ENCODE assay signal across 2 cellular contexts in the genomic region with DNA sequence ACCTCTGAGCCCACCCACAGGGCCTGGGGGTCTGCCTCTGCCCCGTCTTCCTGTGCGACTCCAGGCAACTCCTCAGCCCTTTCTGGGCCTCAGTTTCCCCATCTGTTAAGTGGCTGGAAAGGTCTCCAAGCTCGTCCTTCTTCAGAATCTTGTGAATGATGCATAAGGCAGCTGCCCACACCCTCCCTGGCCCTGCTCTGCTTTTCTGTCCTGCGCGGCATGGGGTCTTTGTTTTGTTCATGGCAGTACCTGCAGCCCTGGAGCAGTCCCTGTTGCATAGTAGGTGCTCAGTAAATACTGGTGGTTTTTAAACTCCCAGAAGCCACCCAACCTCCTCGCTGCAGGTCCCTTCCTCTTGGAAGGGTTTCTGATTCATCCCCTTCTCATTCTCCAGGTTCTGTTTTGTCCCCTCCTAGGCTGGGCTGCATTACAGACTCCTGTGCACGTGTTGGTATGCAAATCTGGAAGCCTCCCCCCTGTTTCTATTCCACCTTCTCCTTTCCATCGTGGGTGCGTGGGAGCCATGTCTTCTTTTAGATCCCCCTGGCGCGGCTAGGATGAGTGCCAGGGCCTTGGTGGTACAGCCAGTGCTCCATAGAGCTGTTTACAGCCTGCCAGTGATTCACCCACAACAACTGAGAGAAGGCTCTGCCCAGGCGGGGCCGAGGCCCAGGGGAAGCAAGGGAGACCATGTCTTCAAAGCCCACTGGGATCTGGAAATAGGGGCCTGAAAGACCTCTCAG.
TF ChIP-seq lines count a peak whose summit lies in the region.

No MANE protein-coding gene starts in this region.

TF ChIP-seq in SK-N-SH, 30 proteins besides CTCF, POLR2A, EP300 and RAD21 (continued from another document):
- TF ChIP-seq, protein P1, sequence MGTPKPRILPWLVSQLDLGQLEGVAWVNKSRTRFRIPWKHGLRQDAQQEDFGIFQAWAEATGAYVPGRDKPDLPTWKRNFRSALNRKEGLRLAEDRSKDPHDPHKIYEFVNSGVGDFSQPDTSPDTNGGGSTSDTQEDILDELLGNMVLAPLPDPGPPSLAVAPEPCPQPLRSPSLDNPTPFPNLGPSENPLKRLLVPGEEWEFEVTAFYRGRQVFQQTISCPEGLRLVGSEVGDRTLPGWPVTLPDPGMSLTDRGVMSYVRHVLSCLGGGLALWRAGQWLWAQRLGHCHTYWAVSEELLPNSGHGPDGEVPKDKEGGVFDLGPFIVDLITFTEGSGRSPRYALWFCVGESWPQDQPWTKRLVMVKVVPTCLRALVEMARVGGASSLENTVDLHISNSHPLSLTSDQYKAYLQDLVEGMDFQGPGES (IDR thresholded peaks at IDR 0.05; ENCODE audit: low read depth, low read length) = no peak
- TF ChIP-seq MEF2A (IDR thresholded peaks at IDR 0.05; ENCODE audit: borderline replicate concordance, low read depth) (no peak), FOXJ3 (CRISPR knock-in tag; IDR thresholded peaks at IDR 0.05) (no peak), NFIC (IDR thresholded peaks at IDR 0.05; ENCODE audit: borderline replicate concordance) (no peak), POLR2AphosphoS5 (IDR thresholded peaks at IDR 0.05; ENCODE audit: low read depth, low read length) (no peak), SIN3A (IDR thresholded peaks at IDR 0.05; ENCODE audit: borderline replicate concordance, low read depth, low read length) (no peak), RXRA (IDR thresholded peaks at IDR 0.05; ENCODE audit: borderline replicate concordance, low read depth) (no peak), TCF12 (IDR thresholded peaks at IDR 0.05) (no peak), RCOR1 (IDR thresholded peaks at IDR 0.05; ENCODE audit: low read length) (no peak), FOXM1 (IDR thresholded peaks at IDR 0.05; ENCODE audit: low read depth) (no peak), ELF1 (IDR thresholded peaks at IDR 0.05) (no peak), EZH2phosphoT487 (IDR thresholded peaks at IDR 0.05; ENCODE audit: borderline replicate concordance, low read depth) (no peak), SMC3 (IDR thresholded peaks at IDR 0.05; ENCODE audit: low read depth, low read length) (no peak)
- TF ChIP-seq, protein P2, sequence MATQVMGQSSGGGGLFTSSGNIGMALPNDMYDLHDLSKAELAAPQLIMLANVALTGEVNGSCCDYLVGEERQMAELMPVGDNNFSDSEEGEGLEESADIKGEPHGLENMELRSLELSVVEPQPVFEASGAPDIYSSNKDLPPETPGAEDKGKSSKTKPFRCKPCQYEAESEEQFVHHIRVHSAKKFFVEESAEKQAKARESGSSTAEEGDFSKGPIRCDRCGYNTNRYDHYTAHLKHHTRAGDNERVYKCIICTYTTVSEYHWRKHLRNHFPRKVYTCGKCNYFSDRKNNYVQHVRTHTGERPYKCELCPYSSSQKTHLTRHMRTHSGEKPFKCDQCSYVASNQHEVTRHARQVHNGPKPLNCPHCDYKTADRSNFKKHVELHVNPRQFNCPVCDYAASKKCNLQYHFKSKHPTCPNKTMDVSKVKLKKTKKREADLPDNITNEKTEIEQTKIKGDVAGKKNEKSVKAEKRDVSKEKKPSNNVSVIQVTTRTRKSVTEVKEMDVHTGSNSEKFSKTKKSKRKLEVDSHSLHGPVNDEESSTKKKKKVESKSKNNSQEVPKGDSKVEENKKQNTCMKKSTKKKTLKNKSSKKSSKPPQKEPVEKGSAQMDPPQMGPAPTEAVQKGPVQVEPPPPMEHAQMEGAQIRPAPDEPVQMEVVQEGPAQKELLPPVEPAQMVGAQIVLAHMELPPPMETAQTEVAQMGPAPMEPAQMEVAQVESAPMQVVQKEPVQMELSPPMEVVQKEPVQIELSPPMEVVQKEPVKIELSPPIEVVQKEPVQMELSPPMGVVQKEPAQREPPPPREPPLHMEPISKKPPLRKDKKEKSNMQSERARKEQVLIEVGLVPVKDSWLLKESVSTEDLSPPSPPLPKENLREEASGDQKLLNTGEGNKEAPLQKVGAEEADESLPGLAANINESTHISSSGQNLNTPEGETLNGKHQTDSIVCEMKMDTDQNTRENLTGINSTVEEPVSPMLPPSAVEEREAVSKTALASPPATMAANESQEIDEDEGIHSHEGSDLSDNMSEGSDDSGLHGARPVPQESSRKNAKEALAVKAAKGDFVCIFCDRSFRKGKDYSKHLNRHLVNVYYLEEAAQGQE (IDR thresholded peaks at IDR 0.05; ENCODE audit: low read depth, low read length) = no peak
- TF ChIP-seq, protein P3, sequence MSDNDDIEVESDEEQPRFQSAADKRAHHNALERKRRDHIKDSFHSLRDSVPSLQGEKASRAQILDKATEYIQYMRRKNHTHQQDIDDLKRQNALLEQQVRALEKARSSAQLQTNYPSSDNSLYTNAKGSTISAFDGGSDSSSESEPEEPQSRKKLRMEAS (IDR thresholded peaks at IDR 0.05; ENCODE audit: low read depth) = no peak
- TF ChIP-seq, protein P4, sequence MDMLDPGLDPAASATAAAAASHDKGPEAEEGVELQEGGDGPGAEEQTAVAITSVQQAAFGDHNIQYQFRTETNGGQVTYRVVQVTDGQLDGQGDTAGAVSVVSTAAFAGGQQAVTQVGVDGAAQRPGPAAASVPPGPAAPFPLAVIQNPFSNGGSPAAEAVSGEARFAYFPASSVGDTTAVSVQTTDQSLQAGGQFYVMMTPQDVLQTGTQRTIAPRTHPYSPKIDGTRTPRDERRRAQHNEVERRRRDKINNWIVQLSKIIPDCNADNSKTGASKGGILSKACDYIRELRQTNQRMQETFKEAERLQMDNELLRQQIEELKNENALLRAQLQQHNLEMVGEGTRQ (IDR thresholded peaks at IDR 0.05; ENCODE audit: borderline replicate concordance, low read depth, low read length) = no peak

TF ChIP-seq in SK-N-SH treated with all-trans-retinoic acid at 6 μM for 48 hours, 23 proteins besides CTCF, POLR2A, EP300 and RAD21 (continued from another document):
- TF ChIP-seq, protein P5, sequence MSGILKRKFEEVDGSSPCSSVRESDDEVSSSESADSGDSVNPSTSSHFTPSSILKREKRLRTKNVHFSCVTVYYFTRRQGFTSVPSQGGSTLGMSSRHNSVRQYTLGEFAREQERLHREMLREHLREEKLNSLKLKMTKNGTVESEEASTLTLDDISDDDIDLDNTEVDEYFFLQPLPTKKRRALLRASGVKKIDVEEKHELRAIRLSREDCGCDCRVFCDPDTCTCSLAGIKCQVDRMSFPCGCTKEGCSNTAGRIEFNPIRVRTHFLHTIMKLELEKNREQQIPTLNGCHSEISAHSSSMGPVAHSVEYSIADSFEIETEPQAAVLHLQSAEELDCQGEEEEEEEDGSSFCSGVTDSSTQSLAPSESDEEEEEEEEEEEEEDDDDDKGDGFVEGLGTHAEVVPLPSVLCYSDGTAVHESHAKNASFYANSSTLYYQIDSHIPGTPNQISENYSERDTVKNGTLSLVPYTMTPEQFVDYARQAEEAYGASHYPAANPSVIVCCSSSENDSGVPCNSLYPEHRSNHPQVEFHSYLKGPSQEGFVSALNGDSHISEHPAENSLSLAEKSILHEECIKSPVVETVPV (CRISPR knock-in tag; IDR thresholded peaks at IDR 0.05) = no peak
- TF ChIP-seq TOX (CRISPR knock-in tag; IDR thresholded peaks at IDR 0.05; ENCODE audit: borderline replicate concordance) (no peak), TCF4 (CRISPR knock-in tag; IDR thresholded peaks at IDR 0.05; ENCODE audit: borderline replicate concordance) (no peak), ARNTL (CRISPR knock-in tag; IDR thresholded peaks at IDR 0.05; ENCODE audit: borderline replicate concordance, low read depth) (no peak), SNAI2 (CRISPR knock-in tag; IDR thresholded peaks at IDR 0.05) (no peak)
- TF ChIP-seq, protein P6, sequence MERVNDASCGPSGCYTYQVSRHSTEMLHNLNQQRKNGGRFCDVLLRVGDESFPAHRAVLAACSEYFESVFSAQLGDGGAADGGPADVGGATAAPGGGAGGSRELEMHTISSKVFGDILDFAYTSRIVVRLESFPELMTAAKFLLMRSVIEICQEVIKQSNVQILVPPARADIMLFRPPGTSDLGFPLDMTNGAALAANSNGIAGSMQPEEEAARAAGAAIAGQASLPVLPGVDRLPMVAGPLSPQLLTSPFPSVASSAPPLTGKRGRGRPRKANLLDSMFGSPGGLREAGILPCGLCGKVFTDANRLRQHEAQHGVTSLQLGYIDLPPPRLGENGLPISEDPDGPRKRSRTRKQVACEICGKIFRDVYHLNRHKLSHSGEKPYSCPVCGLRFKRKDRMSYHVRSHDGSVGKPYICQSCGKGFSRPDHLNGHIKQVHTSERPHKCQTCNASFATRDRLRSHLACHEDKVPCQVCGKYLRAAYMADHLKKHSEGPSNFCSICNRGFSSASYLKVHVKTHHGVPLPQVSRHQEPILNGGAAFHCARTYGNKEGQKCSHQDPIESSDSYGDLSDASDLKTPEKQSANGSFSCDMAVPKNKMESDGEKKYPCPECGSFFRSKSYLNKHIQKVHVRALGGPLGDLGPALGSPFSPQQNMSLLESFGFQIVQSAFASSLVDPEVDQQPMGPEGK (CRISPR knock-in tag; IDR thresholded peaks at IDR 0.05; ENCODE audit: borderline replicate concordance) = no peak
